11 cellular contexts compared by ENCODE assay signal in the genomic region with DNA sequence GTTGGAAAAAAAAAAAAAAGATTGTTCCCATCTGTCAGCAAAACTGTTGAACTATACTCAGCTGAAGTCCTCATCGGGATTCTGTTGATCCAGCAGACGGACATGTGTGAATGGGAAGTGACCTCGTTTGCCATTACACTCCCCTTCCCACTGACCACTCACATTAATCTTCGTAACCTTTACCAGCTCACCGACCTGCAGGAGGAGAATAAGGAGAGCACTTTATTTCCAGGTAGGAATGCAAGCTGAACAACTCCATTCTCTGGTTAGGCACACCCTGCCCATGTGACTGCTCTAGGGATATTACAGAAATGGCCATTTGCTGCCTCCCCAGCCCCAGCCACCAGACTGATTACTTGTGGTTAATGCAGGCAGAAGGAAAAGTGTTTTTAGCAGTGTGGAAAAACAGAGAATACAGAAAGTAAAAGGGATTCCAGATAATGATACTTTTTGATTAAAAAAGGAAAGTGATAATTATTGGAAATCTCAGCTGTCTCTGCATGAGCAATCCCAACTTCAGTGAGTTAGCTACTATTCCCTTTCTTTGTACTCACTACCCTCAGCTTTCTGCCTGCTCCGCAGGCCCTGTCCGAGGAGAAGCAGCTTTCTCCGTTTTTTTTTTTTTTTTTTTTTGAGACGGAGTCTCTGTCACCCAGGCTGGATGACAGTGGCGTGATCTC. TPM values are rescaled to one million over a fixed set of nuclear protein-coding genes. Genes with fewer than 3 reads are reported as not detected.
DNase-seq lines count a peak whose midpoint lies in the region; ATAC-seq and TF ChIP-seq lines count a peak whose summit lies in the region.
"Had no signal": no experiment of that assay in that cellular context is flagged by ENCODE, and none has a peak within 500 bp of the region (broad histone marks: within the 10 kb centered on the region; RNA-seq: fewer than 3 reads in every experiment).

No MANE protein-coding gene starts in this region.

- H3K9me3 ChIP-seq in PC-9 (ENCODE audit: insufficient read depth, low read depth) (no peaks in the 10 kb centered on the region), prostate gland (no peaks in the 10 kb centered on the region)

- H3K4me1 ChIP-seq in ACC112 (ENCODE audit: control insufficient read depth, insufficient read depth, low read length, unreplicated experiment) (peaks cover 23% of the 10 kb centered on the region), PC-9 (replicated peaks; ENCODE audit: insufficient read depth) (peaks cover 10% of the 10 kb centered on the region), prostate gland (replicated peaks) (no peaks in the 10 kb centered on the region)

- peak; percentile 49 for ATAC-seq in esophagus mucosa

- intact Hi-C loops in PC-9 (cut with micrococcal nuclease; ENCODE audit: unreplicated experiment): loop anchor here (2.0 kb wide), 2 partner anchors 29 to 59 kb away; no protein-coding TSS in a partner anchor
- intact Hi-C loops in prostate gland (cut with DNase I): no loop called here

- H3K79me2 ChIP-seq in ACC112 (ENCODE audit: control insufficient read depth, insufficient read depth, low read length, unreplicated experiment) (peaks cover 43% of the 10 kb centered on the region), PC-9 (ENCODE audit: low read depth) (peaks cover 46% of the 10 kb centered on the region)

- TF ChIP-seq CTCF in PC-9 (conservative IDR thresholded peaks at IDR 0.05): no peak
- no peak for TF ChIP-seq CTCF in prostate gland (IDR thresholded peaks at IDR 0.05)

- DNase-seq in PC-9 (peak in 1 of 2 experiments; percentile 39), myocyte (ENCODE audit: low read depth) (peak; percentile 37), prostate gland (ENCODE audit: low spot score) (no peak), SKM-1 (lab: John Stamatoyannopoulos, UW; ENCODE audit: unreplicated experiment) (no peak), COLO829 (ENCODE audit: low spot score) (no peak)
- DNase-seq in effector CD4-positive, alpha-beta T cell: no peak
- DNase-seq: CD4-positive, alpha-beta memory T cell; effector CD8-positive, alpha-beta T cell; KBM-7 had no signal

- no peak for TF ChIP-seq POLR2A in prostate gland (IDR thresholded peaks at IDR 0.05)

- BruUV-seq in PC-9 (replicated peaks; lab: Mats Ljungman, UMichigan): no TSS peak

- H3K36me3 ChIP-seq in ACC112 (ENCODE audit: insufficient read depth, low read length): peaks cover 18% of the 10 kb centered on the region
- H3K36me3 ChIP-seq in PC-9 (ENCODE audit: low read depth): peaks cover 22% of the 10 kb centered on the region
- H3K36me3 ChIP-seq in prostate gland: no peaks in the 10 kb centered on the region

- H3F3A ChIP-seq in PC-9 (ENCODE audit: insufficient read depth, low read depth): peaks cover 41% of the 10 kb centered on the region

- H3K4me2 ChIP-seq in PC-9: peak overlapping the region; percentile 26

- H3K9me2 ChIP-seq in PC-9 (ENCODE audit: insufficient read depth): no peaks in the 10 kb centered on the region

- H3K4me3 ChIP-seq in ACC112 (ENCODE audit: low read depth, low read length): peak overlapping the region; percentile 7; the same call in 1 of the 2 replicates
- H3K4me3 ChIP-seq in PC-9: no peak overlapping the region
- H3K4me3 ChIP-seq in prostate gland: no peak overlapping the region

- POLR2A ChIA-PET in PC-9 (lab: Charles Lee; ENCODE audit: unreplicated experiment): interaction anchor here (0.7 to 1.1 kb wide), 3 partner anchors 23 to 43 kb away, joined by 4 to 13 read pairs (median 5); partner anchors contain the start of gene YWHAE

- no peaks in the 10 kb centered on the region for H3K27me3 ChIP-seq in ACC112 (ENCODE audit: insufficient read depth, low read length)
- H3K27me3 ChIP-seq in PC-9 (ENCODE audit: insufficient read depth, low read depth): no peaks in the 10 kb centered on the region
- no peaks in the 10 kb centered on the region for H3K27me3 ChIP-seq in prostate gland (replicated peaks; ENCODE audit: insufficient read depth)

- WGBS in prostate gland: 80% methylated on average over 10 of the region's 10 CpGs

- H2AFZ ChIP-seq in ACC112 (ENCODE audit: low read length, unreplicated experiment) (no peak overlapping the region), PC-9 (no peak overlapping the region)

- H4K20me1 ChIP-seq in PC-9 (ENCODE audit: insufficient read depth): peaks cover 49% of the 10 kb centered on the region

- H3K27ac ChIP-seq in ACC112 (ENCODE audit: low read depth, low read length) (peak overlapping the region; percentile 88), PC-9 (peak overlapping the region; percentile 58), prostate gland (no peak overlapping the region)

- CTCF ChIA-PET in PC-9 (lab: Charles Lee): interaction anchor here (0.6 to 1.0 kb wide), 3 partner anchors 58 to 166 kb away, joined by 3 to 8 read pairs (median 3); no protein-coding TSS in a partner anchor

RNA-seq across cellular contexts. Expression of gene YWHAE, which starts 23.6 kb away (rescaled TPM):
- total RNA-seq in PC-9 (2021): 841 and 1,140 TPM in 2 replicates
- 483 TPM for total RNA-seq in esophagus mucosa
- 680 and 704 TPM in 2 replicates for total RNA-seq in myocyte
- polyA plus RNA-seq in myocyte (2012): 726 TPM
- total RNA-seq in prostate gland: 100 to 1,000 TPM; 643 to 716 TPM

RNA-seq across cellular contexts. Expression of gene CRK, which starts 32.4 kb away (rescaled TPM):
- total RNA-seq in PC-9 (2021): 57.1 and 57.9 TPM in 2 replicates
- 42.2 TPM for total RNA-seq in esophagus mucosa
- total RNA-seq in myocyte: 47.6 and 51.9 TPM in 2 replicates
- 39.9 TPM for polyA plus RNA-seq in myocyte (2012)
- 10 to 100 TPM; 52.6 to 77.7 TPM for total RNA-seq in prostate gland

Comparison
In these comparisons a context has a peak if more than half of its experiments do, and no peak if none do; other contexts are left out.
1. H3K27ac ChIP-seq: peak in ACC112 (single experiment) and PC-9 (single experiment); none in prostate gland (0 of 2).